Comparison of ENCODE assay signal across 25 cellular contexts in the genomic region with DNA sequence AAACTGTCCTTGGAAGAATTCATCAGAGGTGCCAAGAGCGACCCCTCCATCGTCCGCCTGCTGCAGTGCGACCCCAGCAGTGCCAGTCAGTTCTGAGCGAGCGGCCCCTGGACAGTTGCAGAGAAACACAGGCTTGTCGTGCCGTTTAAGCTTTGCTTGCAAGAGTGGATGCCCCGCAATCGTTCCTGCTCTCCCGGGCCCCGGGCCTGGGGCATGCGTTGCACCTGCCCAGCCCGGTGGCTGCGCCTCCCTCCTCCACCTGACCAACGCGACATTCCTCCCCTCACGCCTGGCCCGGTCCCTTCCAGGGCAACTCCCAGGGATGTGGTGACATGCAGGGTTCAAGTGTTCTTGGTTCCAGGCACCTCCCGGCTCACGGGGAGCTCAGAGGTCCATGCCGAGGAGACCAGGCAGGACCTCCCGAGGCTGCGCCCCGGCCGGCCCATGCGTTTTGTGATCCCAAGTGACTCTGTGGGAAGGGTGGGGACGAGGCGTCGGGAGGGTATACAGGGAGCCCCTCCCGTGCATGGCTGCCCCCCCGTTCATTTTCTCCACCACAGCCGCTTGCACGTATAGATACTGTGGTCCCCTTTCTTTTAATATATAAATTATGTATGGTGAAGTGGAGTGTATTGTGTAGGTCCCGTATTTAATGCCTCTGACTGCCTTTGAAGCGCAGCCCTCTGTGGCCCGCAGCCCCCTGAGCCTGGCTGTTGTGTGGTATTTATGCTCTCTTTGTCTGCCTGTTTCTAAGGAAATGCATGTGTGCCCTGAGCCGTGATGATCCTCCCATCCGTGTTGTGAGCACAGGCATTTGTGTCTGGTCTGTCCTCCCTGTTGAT. TPM values are rescaled to one million over a fixed set of nuclear protein-coding genes. Genes with fewer than 3 reads are reported as not detected.
DNase-seq lines count a peak whose midpoint lies in the region; ATAC-seq and TF ChIP-seq lines count a peak whose summit lies in the region.
"Had no signal": no experiment of that assay in that cellular context is flagged by ENCODE, and none has a peak within 500 bp of the region (broad histone marks: within the 10 kb centered on the region; RNA-seq: fewer than 3 reads in every experiment).

No MANE protein-coding gene starts in this region.

- H2BK5ac ChIP-seq in IMR-90 (ENCODE audit: low read depth, low read length, poor library complexity, severe bottlenecking): no peak overlapping the region

- no peak for TF ChIP-seq RAD21 in IMR-90 (IDR thresholded peaks at IDR 0.05; ENCODE audit: low read length)

- 0 out of 2 replicates have a peak overlapping the region, but pooled peaks have one; percentile 41 for H3K9ac ChIP-seq in BLaER1
- no peak overlapping the region for H3K9ac ChIP-seq in IMR-90 (ENCODE audit: low read depth, low read length)

- no peak overlapping the region for H3K56ac ChIP-seq in IMR-90 (ENCODE audit: extremely low read depth, insufficient read depth, low read length)

- TF ChIP-seq CTCF in IMR-90 (conservative IDR thresholded peaks at IDR 0.05; ENCODE audit: low read depth, low read length): no peak
- TF ChIP-seq CTCF in nephron (IDR thresholded peaks at IDR 0.05; ENCODE audit: unreplicated experiment in 3 of 3): no peak
- no peak for TF ChIP-seq CTCF in progenitor cell of endocrine pancreas (IDR thresholded peaks at IDR 0.05; ENCODE audit: unreplicated experiment)
- TF ChIP-seq CTCF in CD4-positive, alpha-beta T cell (IDR thresholded peaks at IDR 0.05): no peak

- H2BK20ac ChIP-seq in IMR-90 (ENCODE audit: low read depth, low read length): no peak overlapping the region

- CTCF ChIA-PET in IMR-90 (lab: Yijun Ruan, JAX): no interaction called here
- CTCF ChIA-PET in CD4-positive, alpha-beta T cell (lab: Charles Lee): no interaction called here

- peak overlapping the region; percentile 19; the same call in 1 of the 2 replicates for H3K4me3 ChIP-seq in BLaER1
- no peak overlapping the region for H3K4me3 ChIP-seq in IMR-90 (ENCODE audit: insufficient read depth, low read depth, low read length)
- no peak overlapping the region for H3K4me3 ChIP-seq in ectodermal cell (ENCODE audit: insufficient read depth, low read depth, low read length)
- H3K4me3 ChIP-seq: body of pancreas, testis had no signal

- H3K27me3 ChIP-seq in BLaER1: peaks cover 17% of the 10 kb centered on the region
- no peaks in the 10 kb centered on the region for H3K27me3 ChIP-seq in IMR-90 (ENCODE audit: control insufficient read depth, insufficient read depth, low read length)
- peaks cover 12% of the 10 kb centered on the region for H3K27me3 ChIP-seq in ectodermal cell (ENCODE audit: control insufficient read depth, insufficient read depth, low read length, poor library complexity, severe bottlenecking)
- no peaks in the 10 kb centered on the region for H3K27me3 ChIP-seq in CD4-positive, alpha-beta T cell (ENCODE audit: control insufficient read depth, insufficient read depth, low read length)
- H3K27me3 ChIP-seq: body of pancreas, neutrophil, testis had no signal

- no peak overlapping the region for H4K5ac ChIP-seq in IMR-90 (ENCODE audit: low read depth, low read length)

- peak; percentile 38; the same call in 1 of the 2 replicates for ATAC-seq in IMR-90 (ENCODE audit: low read depth)
- no peak for ATAC-seq in CD4-positive, alpha-beta T cell (ENCODE audit: poor library complexity)
- ATAC-seq: body of pancreas had no signal

- H3K4ac ChIP-seq in IMR-90 (ENCODE audit: low read depth, low read length): no peak overlapping the region

- H3K4me2 ChIP-seq in BLaER1 (peak overlapping the region; percentile 95), IMR-90 (ENCODE audit: low read depth, low read length) (no peak overlapping the region)

- H3K9me3 Mint-ChIP-seq in nephron: no peaks in the 10 kb centered on the region
- no peaks in the 10 kb centered on the region for H3K9me3 Mint-ChIP-seq in progenitor cell of endocrine pancreas (ENCODE audit: low read depth)
- no peaks in the 10 kb centered on the region for H3K9me3 Mint-ChIP-seq in CD4-positive, alpha-beta T cell
- H3K9me3 Mint-ChIP-seq: activated B cell treated with CpG ODN at 0.5 μM for 24 hours; activated naive CD8-positive, alpha-beta T cell treated with anti-CD3 and anti-CD28 coated beads for 36 hours had no signal

- no peak overlapping the region for H2AK9ac ChIP-seq in IMR-90 (replicated peaks; ENCODE audit: low read depth, low read length, poor library complexity)

- peak overlapping the region; percentile 53 for H3K27ac ChIP-seq in BLaER1
- no peak overlapping the region for H3K27ac ChIP-seq in IMR-90 (ENCODE audit: insufficient read depth, low read length)
- peak overlapping the region; percentile 17 for H3K27ac ChIP-seq in ectodermal cell (ENCODE audit: insufficient read depth, low read depth, low read length, poor library complexity, severe bottlenecking)
- H3K27ac ChIP-seq in CD4-positive, alpha-beta T cell (ENCODE audit: low read depth, low read length): no peak overlapping the region
- H3K27ac ChIP-seq: body of pancreas, neutrophil, testis had no signal

- no peaks in the 10 kb centered on the region for H3K36me3 Mint-ChIP-seq in nephron (ENCODE audit: low read depth)
- H3K36me3 Mint-ChIP-seq in progenitor cell of endocrine pancreas (ENCODE audit: insufficient read depth): peaks cover 1% of the 10 kb centered on the region
- H3K36me3 Mint-ChIP-seq in CD4-positive, alpha-beta T cell (ENCODE audit: low read depth): peaks cover 44% of the 10 kb centered on the region
- H3K36me3 Mint-ChIP-seq: activated naive CD8-positive, alpha-beta T cell treated with anti-CD3 and anti-CD28 coated beads for 36 hours had no signal

- H3K27ac Mint-ChIP-seq in nephron (peak overlapping the region; percentile 63 to 85 (median 74)), progenitor cell of endocrine pancreas (no peak overlapping the region)
- no peak overlapping the region for H3K27ac Mint-ChIP-seq in CD4-positive, alpha-beta T cell
- H3K27ac Mint-ChIP-seq: activated B cell treated with CpG ODN at 0.5 μM for 24 hours; activated naive CD8-positive, alpha-beta T cell treated with anti-CD3 and anti-CD28 coated beads for 36 hours had no signal

- no peaks in the 10 kb centered on the region for H3K9me3 ChIP-seq in BLaER1
- H3K9me3 ChIP-seq in IMR-90 (ENCODE audit: control insufficient read depth, insufficient read depth, low read length): no peaks in the 10 kb centered on the region
- H3K9me3 ChIP-seq in ectodermal cell (ENCODE audit: control insufficient read depth, low read length): no peaks in the 10 kb centered on the region
- no peaks in the 10 kb centered on the region for H3K9me3 ChIP-seq in CD4-positive, alpha-beta T cell (ENCODE audit: control insufficient read depth, low read length)
- H3K9me3 ChIP-seq: body of pancreas, neutrophil, testis had no signal

- DNase-seq in IMR-90 (no peak), progenitor cell of endocrine pancreas (ENCODE audit: low spot score, unreplicated experiment) (no peak), cardiac septum (ENCODE audit: low spot score) (no peak), NCI-H2107 treated with DMSO at 0.1 percent for 48 hours (lab: John Stamatoyannopoulos, UW; ENCODE audit: unreplicated experiment) (no peak)
- DNase-seq in CD4-positive, alpha-beta T cell: no peak
- DNase-seq: activated B cell treated with CpG ODN at 0.5 μM for 24 hours; activated CD4-positive, alpha-beta T cell treated with anti-CD3 and anti-CD28 coated beads, Interleukin-2, amount 50 U/mL, for 48 hours; activated CD8-positive, alpha-beta memory T cell treated with anti-CD3 and anti-CD28 coated beads, Interleukin-2, amount 50 U/mL, for 4 hours; activated effector memory CD4-positive, alpha-beta T cell treated with Interleukin-2 at 50 U/mL for 16 hours; activated naive CD8-positive, alpha-beta T cell treated with anti-CD3 and anti-CD28 coated beads for 36 hours; body of pancreas; effector CD8-positive, alpha-beta T cell; hypothalamus; NCI-H1048; NCI-H1694 treated with DMSO at 0.1 percent for 48 hours; NCI-H2171 treated with DMSO at 0.1 percent for 48 hours; NCI-H526 treated with DMSO at 0.1 percent for 48 hours; small intestine; stimulated activated naive CD4-positive, alpha-beta T cell; T1000; testis had no signal

- H4K91ac ChIP-seq in IMR-90 (ENCODE audit: insufficient read depth, low read depth, low read length): no peak overlapping the region

- intact Hi-C loops in IMR-90 (cut with micrococcal nuclease): no loop called here
- intact Hi-C loops in cardiac septum (cut with DNase I): no loop called here
- intact Hi-C loops in CD4-positive, alpha-beta T cell (cut with DNase I, micrococcal nuclease): no loop called here

- no TSS peak for BruUV-seq in IMR-90 (replicated peaks; lab: Mats Ljungman, UMichigan)

- H3K27me3 Mint-ChIP-seq in nephron (ENCODE audit: low read depth): peaks cover 15% of the 10 kb centered on the region
- peaks cover 4% of the 10 kb centered on the region for H3K27me3 Mint-ChIP-seq in progenitor cell of endocrine pancreas
- no peaks in the 10 kb centered on the region for H3K27me3 Mint-ChIP-seq in CD4-positive, alpha-beta T cell

- 87% methylated on average over 21 of the region's 39 CpGs; no CpG with 5 or more reads in 1 of the 2 experiments for WGBS in IMR-90 (ENCODE audit: extremely low coverage in 2 of 2, insufficient read length in 1 of 2), 2 experiments
- WGBS in ectodermal cell, 2 experiments: 93 to 95% methylated on average over 39 of the region's 39 CpGs

- in situ Hi-C loops in IMR-90 (cut with MboI; ENCODE audit: low sequenced_read_pairs): loop anchor here (10.0 kb wide), 1 partner anchor 622 kb away; no protein-coding TSS in a partner anchor

- peaks cover 65% of the 10 kb centered on the region for H3K4me1 ChIP-seq in BLaER1
- H3K4me1 ChIP-seq in IMR-90 (ENCODE audit: control insufficient read depth, insufficient read depth, low read length): peaks cover 7% of the 10 kb centered on the region; the same call in 1 of the 2 replicates
- H3K4me1 ChIP-seq in ectodermal cell (ENCODE audit: control insufficient read depth, insufficient read depth, low read length): peaks cover 9% of the 10 kb centered on the region

- TF ChIP-seq POLR2A in IMR-90 (IDR thresholded peaks at IDR 0.05; ENCODE audit: low read depth, low read length): no peak

- H4K20me1 ChIP-seq in BLaER1 (peaks cover 41% of the 10 kb centered on the region), IMR-90 (ENCODE audit: insufficient read depth, low read length) (peaks cover 4% of the 10 kb centered on the region; the same call in 1 of the 2 replicates)

- H3K18ac ChIP-seq in IMR-90 (ENCODE audit: low read depth, low read length): no peak overlapping the region

- peaks cover 15% of the 10 kb centered on the region for H3K4me1 Mint-ChIP-seq in nephron
- no peaks in the 10 kb centered on the region for H3K4me1 Mint-ChIP-seq in progenitor cell of endocrine pancreas (ENCODE audit: low read depth)
- peaks cover 7% of the 10 kb centered on the region for H3K4me1 Mint-ChIP-seq in CD4-positive, alpha-beta T cell (ENCODE audit: low read depth)

- H2AFZ ChIP-seq in IMR-90 (replicated peaks; ENCODE audit: low read length, poor library complexity): no peak overlapping the region

- H2AK5ac ChIP-seq in IMR-90 (ENCODE audit: low read depth, low read length): no peak overlapping the region

- H3K79me1 ChIP-seq in IMR-90 (ENCODE audit: low read depth in 1 of 2, low read length in 2 of 2): no peaks in the 10 kb centered on the region

- H2BK15ac ChIP-seq in IMR-90 (ENCODE audit: low read depth, low read length): no peak overlapping the region

- H3K23ac ChIP-seq in IMR-90 (ENCODE audit: low read depth, low read length): no peak overlapping the region

- no peak overlapping the region for H2BK120ac ChIP-seq in IMR-90 (ENCODE audit: low read depth, low read length)

- dilution Hi-C loops in IMR-90 (cut with HindIII; ENCODE audit: low sequenced_read_pairs, unreplicated experiment): no loop called here

- H3K14ac ChIP-seq in IMR-90 (replicated peaks; ENCODE audit: low read depth, low read length): no peak overlapping the region

- POLR2A ChIA-PET in IMR-90 (lab: Charles Lee; ENCODE audit: unreplicated experiment): no interaction called here
- POLR2A ChIA-PET in CD4-positive, alpha-beta T cell (lab: Charles Lee): no interaction called here

- H3K9me1 ChIP-seq in IMR-90 (ENCODE audit: insufficient read depth, low read length): no peaks in the 10 kb centered on the region

- H3K4me3 Mint-ChIP-seq in nephron (peak overlapping the region in 1 of 3 experiments; percentile 9), progenitor cell of endocrine pancreas (ENCODE audit: low read depth) (no peak overlapping the region)
- no peak overlapping the region for H3K4me3 Mint-ChIP-seq in CD4-positive, alpha-beta T cell
- H3K4me3 Mint-ChIP-seq: activated B cell treated with CpG ODN at 0.5 μM for 24 hours; activated naive CD8-positive, alpha-beta T cell treated with anti-CD3 and anti-CD28 coated beads for 36 hours had no signal

- H3K36me3 ChIP-seq in BLaER1: peaks cover 15% of the 10 kb centered on the region
- peaks cover 4% of the 10 kb centered on the region; the same call in 1 of the 2 replicates for H3K36me3 ChIP-seq in IMR-90 (ENCODE audit: control insufficient read depth, insufficient read depth, low read length)
- H3K36me3 ChIP-seq in ectodermal cell (ENCODE audit: control insufficient read depth, insufficient read depth, low read length): no peaks in the 10 kb centered on the region

- no peak overlapping the region for H4K8ac ChIP-seq in IMR-90 (ENCODE audit: low read depth in 2 of 2, low read length in 2 of 2)

RNA-seq across cellular contexts. Expression of a gene that starts 21.2 kb away (rescaled TPM):
- total RNA-seq in IMR-90 (2012; rRNA removed): 204 and 251 TPM in 2 replicates
- 103 and 117 TPM in 2 replicates for polyA plus RNA-seq in IMR-90 (2012; rRNA removed)
- 55.7 and 87.1 TPM in 2 replicates for polyA plus RNA-seq in IMR-90 (2012; cell fraction: cytosol; rRNA removed)
- polyA plus RNA-seq in IMR-90 (2012; cell fraction: nucleus; rRNA removed; ENCODE audit: low replicate concordance): 43.7 and 137 TPM in 2 replicates
- polyA plus RNA-seq in ectodermal cell (2013, experiment 1 of 4): 332 TPM
- polyA plus RNA-seq in ectodermal cell (2013, experiment 2 of 4): 309 TPM
- 238 TPM for polyA plus RNA-seq in ectodermal cell (2013, experiment 3 of 4)
- polyA plus RNA-seq in ectodermal cell (2013, experiment 4 of 4): 239 TPM
- 252 and 273 TPM in 2 replicates for total RNA-seq in progenitor cell of endocrine pancreas
- 58.0 TPM for total RNA-seq in cardiac septum
- 100 to 1,000 TPM; 162 to 164 TPM for total RNA-seq in CD4-positive, alpha-beta T cell

Comparison
In these comparisons a context has a peak if more than half of its experiments do, and no peak if none do; other contexts are left out.
1. H3K27ac ChIP-seq: peak in BLaER1 (single experiment) and ectodermal cell (single experiment); none in IMR-90 (single experiment) and CD4-positive, alpha-beta T cell (single experiment).
2. H3K27ac Mint-ChIP-seq: peak in nephron (3 of 3); none in progenitor cell of endocrine pancreas (single experiment) and CD4-positive, alpha-beta T cell (single experiment).